In the genomic region with DNA sequence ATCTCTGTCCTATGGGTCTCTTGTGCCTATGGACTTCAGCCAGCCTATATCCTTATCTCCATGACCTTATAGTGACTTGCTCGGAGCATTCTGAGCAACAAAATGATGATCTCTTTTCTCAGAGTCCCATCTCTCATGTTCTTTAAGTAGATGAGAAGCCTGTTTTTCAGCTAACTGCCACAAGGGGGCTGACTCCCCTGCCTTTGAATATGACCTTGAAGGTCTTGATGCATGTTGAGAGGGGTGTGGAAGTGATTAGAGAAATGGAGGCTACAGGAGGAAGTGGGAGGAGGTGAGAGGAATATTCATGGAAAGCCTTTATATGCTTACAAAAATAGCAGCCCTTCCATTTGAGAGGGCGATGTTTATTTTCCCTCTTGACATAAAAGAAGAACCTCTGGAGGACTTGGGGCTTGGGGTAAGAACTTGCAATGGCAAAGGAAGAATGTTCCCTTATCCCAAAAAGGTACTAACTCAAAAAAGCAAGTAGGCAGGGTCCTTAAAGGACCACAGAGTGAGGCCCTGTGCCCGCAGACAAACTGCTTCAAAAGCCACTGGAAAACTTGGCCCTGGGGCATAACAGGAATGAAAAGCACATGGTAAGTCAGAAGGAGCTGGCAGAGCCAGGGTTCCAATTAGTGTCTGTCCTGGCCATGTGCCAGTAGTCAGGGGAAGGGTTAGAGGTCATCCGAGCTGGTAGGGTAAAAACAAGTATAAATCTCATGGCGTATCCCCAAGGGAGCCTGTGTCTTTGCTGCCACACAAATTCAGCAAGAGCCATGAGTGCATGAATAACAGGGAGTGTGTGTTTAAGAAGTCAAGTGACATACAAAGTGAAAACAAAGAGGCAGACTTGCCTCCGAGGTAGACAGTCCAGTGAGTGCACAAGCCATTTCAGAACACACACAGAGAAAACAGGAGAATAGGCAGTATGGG, we compare ENCODE assay signal across 1 cellular context.
TF ChIP-seq lines count a peak whose summit lies in the region.

No MANE protein-coding gene starts in this region.

TF ChIP-seq in IMR-90, 13 proteins besides CTCF, POLR2A, EP300 and RAD21 (continued from another document):
- TF ChIP-seq SMC3 (IDR thresholded peaks at IDR 0.05; ENCODE audit: low read depth, low read length) (no peak), CHD1 (IDR thresholded peaks at IDR 0.05; ENCODE audit: low read depth, low read length) (no peak), NFE2L2 (IDR thresholded peaks at IDR 0.05; ENCODE audit: low read depth, low read length) (no peak), MAFK (IDR thresholded peaks at IDR 0.05; ENCODE audit: low read depth, low read length) (no peak), USF2 (IDR thresholded peaks at IDR 0.05; ENCODE audit: low read depth, low read length) (no peak), MAZ (IDR thresholded peaks at IDR 0.05; ENCODE audit: borderline replicate concordance, low read depth, low read length) (no peak), MXI1 (IDR thresholded peaks at IDR 0.05; ENCODE audit: borderline replicate concordance, low read depth, low read length) (no peak), BHLHE40 (IDR thresholded peaks at IDR 0.05; ENCODE audit: low read depth, low read length) (no peak)
- TF ChIP-seq, protein P1, sequence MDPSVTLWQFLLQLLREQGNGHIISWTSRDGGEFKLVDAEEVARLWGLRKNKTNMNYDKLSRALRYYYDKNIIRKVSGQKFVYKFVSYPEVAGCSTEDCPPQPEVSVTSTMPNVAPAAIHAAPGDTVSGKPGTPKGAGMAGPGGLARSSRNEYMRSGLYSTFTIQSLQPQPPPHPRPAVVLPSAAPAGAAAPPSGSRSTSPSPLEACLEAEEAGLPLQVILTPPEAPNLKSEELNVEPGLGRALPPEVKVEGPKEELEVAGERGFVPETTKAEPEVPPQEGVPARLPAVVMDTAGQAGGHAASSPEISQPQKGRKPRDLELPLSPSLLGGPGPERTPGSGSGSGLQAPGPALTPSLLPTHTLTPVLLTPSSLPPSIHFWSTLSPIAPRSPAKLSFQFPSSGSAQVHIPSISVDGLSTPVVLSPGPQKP (IDR thresholded peaks at IDR 0.05; ENCODE audit: borderline replicate concordance, low read depth, low read length): no peak
